Comparison of ENCODE assay signal across 1 cellular context in the genomic region with DNA sequence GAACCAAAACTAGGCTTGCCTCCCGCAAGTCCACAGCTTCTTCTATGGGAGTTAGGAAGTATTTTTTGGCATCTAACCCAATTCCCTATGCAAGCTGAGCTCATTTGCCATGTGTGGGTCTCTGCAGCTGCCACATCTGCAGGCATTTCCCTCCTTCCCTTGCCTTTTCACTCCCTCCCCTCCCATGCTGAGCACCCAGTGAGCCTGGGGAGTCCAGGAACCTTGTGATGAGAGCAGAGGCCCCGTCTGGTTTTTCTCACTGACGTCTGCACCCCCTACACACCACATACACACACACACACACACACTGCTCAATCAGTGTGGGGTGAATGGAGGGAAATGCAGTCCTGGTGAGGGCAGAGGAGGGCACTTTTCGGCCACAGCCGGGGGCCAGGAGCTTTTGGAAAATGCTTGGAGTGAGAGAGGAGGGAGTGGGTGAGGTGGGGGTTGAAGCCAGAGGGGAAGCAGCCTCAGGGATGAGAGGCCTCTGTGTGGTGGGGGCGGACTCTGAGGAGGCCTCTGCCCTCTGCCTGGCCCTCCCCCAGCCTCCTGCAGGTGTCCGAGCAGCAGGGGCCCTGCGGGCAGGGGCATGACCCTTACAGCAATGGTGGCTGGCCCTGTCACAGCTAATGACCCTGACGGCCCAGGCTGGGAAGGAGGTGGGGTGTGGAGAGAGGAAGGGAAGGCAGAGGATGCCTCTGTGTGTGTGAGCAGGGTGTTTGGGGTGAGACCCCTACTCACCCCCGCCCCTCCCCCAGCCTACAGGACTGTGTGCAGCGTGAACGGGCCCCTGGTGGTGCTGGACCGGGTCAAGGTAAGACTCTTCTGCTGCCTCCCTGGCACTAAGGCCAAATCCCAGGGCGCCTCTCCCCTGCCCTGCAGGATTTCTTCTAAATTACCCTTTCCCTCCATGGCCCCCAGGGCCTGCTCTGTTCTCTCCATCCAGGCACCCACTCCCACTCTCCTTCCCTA.
TF ChIP-seq lines count a peak whose summit lies in the region.

No MANE protein-coding gene starts in this region.

TF ChIP-seq in GM23338, 12 proteins besides CTCF, POLR2A, EP300 and RAD21:
- TF ChIP-seq, protein P1, sequence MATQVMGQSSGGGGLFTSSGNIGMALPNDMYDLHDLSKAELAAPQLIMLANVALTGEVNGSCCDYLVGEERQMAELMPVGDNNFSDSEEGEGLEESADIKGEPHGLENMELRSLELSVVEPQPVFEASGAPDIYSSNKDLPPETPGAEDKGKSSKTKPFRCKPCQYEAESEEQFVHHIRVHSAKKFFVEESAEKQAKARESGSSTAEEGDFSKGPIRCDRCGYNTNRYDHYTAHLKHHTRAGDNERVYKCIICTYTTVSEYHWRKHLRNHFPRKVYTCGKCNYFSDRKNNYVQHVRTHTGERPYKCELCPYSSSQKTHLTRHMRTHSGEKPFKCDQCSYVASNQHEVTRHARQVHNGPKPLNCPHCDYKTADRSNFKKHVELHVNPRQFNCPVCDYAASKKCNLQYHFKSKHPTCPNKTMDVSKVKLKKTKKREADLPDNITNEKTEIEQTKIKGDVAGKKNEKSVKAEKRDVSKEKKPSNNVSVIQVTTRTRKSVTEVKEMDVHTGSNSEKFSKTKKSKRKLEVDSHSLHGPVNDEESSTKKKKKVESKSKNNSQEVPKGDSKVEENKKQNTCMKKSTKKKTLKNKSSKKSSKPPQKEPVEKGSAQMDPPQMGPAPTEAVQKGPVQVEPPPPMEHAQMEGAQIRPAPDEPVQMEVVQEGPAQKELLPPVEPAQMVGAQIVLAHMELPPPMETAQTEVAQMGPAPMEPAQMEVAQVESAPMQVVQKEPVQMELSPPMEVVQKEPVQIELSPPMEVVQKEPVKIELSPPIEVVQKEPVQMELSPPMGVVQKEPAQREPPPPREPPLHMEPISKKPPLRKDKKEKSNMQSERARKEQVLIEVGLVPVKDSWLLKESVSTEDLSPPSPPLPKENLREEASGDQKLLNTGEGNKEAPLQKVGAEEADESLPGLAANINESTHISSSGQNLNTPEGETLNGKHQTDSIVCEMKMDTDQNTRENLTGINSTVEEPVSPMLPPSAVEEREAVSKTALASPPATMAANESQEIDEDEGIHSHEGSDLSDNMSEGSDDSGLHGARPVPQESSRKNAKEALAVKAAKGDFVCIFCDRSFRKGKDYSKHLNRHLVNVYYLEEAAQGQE (IDR thresholded peaks at IDR 0.05; ENCODE audit: unreplicated experiment): no peak
- TF ChIP-seq ZNF114 (CRISPR knock-in tag; IDR thresholded peaks at IDR 0.05): no peak
- TF ChIP-seq, protein P2, sequence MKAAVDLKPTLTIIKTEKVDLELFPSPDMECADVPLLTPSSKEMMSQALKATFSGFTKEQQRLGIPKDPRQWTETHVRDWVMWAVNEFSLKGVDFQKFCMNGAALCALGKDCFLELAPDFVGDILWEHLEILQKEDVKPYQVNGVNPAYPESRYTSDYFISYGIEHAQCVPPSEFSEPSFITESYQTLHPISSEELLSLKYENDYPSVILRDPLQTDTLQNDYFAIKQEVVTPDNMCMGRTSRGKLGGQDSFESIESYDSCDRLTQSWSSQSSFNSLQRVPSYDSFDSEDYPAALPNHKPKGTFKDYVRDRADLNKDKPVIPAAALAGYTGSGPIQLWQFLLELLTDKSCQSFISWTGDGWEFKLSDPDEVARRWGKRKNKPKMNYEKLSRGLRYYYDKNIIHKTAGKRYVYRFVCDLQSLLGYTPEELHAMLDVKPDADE (IDR thresholded peaks at IDR 0.05): no peak
- TF ChIP-seq CREB1 (CRISPR knock-in tag; IDR thresholded peaks at IDR 0.05; ENCODE audit: low read depth): no peak
- no peak for TF ChIP-seq EZH2phosphoT487 (IDR thresholded peaks at IDR 0.05; ENCODE audit: unreplicated experiment)
- no peak for TF ChIP-seq EZH2 (IDR thresholded peaks at IDR 0.05; ENCODE audit: low read depth, unreplicated experiment)
- no peak for TF ChIP-seq POLR2AphosphoS5 (IDR thresholded peaks at IDR 0.05; ENCODE audit: low read depth)
- TF ChIP-seq JUNB (IDR thresholded peaks at IDR 0.05; ENCODE audit: unreplicated experiment): no peak
- TF ChIP-seq, protein P3, sequence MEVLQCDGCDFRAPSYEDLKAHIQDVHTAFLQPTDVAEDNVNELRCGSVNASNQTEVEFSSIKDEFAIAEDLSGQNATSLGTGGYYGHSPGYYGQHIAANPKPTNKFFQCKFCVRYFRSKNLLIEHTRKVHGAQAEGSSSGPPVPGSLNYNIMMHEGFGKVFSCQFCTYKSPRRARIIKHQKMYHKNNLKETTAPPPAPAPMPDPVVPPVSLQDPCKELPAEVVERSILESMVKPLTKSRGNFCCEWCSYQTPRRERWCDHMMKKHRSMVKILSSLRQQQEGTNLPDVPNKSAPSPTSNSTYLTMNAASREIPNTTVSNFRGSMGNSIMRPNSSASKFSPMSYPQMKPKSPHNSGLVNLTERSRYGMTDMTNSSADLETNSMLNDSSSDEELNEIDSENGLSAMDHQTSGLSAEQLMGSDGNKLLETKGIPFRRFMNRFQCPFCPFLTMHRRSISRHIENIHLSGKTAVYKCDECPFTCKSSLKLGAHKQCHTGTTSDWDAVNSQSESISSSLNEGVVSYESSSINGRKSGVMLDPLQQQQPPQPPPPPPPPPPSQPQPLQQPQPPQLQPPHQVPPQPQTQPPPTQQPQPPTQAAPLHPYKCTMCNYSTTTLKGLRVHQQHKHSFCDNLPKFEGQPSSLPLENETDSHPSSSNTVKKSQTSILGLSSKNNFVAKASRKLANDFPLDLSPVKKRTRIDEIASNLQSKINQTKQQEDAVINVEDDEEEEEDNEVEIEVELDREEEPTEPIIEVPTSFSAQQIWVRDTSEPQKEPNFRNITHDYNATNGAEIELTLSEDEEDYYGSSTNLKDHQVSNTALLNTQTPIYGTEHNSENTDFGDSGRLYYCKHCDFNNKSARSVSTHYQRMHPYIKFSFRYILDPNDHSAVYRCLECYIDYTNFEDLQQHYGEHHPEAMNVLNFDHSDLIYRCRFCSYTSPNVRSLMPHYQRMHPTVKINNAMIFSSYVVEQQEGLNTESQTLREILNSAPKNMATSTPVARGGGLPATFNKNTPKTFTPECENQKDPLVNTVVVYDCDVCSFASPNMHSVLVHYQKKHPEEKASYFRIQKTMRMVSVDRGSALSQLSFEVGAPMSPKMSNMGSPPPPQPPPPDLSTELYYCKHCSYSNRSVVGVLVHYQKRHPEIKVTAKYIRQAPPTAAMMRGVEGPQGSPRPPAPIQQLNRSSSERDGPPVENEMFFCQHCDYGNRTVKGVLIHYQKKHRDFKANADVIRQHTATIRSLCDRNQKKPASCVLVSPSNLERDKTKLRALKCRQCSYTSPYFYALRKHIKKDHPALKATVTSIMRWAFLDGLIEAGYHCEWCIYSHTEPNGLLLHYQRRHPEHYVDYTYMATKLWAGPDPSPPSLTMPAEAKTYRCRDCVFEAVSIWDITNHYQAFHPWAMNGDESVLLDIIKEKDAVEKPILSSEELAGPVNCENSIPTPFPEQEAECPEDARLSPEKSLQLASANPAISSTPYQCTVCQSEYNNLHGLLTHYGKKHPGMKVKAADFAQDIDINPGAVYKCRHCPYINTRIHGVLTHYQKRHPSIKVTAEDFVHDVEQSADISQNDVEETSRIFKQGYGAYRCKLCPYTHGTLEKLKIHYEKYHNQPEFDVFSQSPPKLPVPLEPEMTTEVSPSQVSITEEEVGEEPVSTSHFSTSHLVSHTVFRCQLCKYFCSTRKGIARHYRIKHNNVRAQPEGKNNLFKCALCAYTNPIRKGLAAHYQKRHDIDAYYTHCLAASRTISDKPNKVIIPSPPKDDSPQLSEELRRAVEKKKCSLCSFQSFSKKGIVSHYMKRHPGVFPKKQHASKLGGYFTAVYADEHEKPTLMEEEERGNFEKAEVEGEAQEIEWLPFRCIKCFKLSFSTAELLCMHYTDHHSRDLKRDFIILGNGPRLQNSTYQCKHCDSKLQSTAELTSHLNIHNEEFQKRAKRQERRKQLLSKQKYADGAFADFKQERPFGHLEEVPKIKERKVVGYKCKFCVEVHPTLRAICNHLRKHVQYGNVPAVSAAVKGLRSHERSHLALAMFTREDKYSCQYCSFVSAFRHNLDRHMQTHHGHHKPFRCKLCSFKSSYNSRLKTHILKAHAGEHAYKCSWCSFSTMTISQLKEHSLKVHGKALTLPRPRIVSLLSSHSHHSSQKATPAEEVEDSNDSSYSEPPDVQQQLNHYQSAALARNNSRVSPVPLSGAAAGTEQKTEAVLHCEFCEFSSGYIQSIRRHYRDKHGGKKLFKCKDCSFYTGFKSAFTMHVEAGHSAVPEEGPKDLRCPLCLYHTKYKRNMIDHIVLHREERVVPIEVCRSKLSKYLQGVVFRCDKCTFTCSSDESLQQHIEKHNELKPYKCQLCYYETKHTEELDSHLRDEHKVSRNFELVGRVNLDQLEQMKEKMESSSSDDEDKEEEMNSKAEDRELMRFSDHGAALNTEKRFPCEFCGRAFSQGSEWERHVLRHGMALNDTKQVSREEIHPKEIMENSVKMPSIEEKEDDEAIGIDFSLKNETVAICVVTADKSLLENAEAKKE (CRISPR knock-in tag; IDR thresholded peaks at IDR 0.05): no peak
- no peak for TF ChIP-seq STAT1 (IDR thresholded peaks at IDR 0.05; ENCODE audit: unreplicated experiment)
- TF ChIP-seq NANOG (IDR thresholded peaks at IDR 0.05; ENCODE audit: borderline replicate concordance): no peak
